ENCODE assay signal across 9 cellular contexts in genomic region chr16:82995927-82996441, GRCh38.
A peak's percentile ranks its signal among the peaks of the same experiment; 100 is the strongest.
DNase-seq lines count a peak whose midpoint lies in the region; ATAC-seq, FAIRE-seq and TF ChIP-seq lines count a peak whose summit lies in the region.
"Had no signal": no experiment of that assay in that cellular context is flagged by ENCODE, and none has a peak within 500 bp of the region (broad histone marks: within the 10 kb centered on the region; RNA-seq: fewer than 3 reads in every experiment).

No MANE protein-coding gene starts in this region.

- no peaks in the 10 kb centered on the region for H3K9me3 ChIP-seq in suprapubic skin

- in situ Hi-C loops in SK-MEL-5 (cut with HindIII; ENCODE audit: low pct_unique_long_range_greater_than_20kb, low sequenced_read_pairs): no loop called here

- no peaks in the 10 kb centered on the region for H3K27me3 Mint-ChIP-seq in activated T-cell treated with anti-CD3 and anti-CD28 coated beads, Interleukin-2, amount 50 U/mL, for 4 hours (ENCODE audit: low read depth)

- H3K36me3 ChIP-seq in suprapubic skin: no peaks in the 10 kb centered on the region

- TF ChIP-seq POLR2A in suprapubic skin (IDR thresholded peaks at IDR 0.05) (no peak), GM12892 (IDR thresholded peaks at IDR 0.05; ENCODE audit: low read depth, low read length) (no peak)

- H3K36me3 Mint-ChIP-seq in activated T-cell treated with anti-CD3 and anti-CD28 coated beads, Interleukin-2, amount 50 U/mL, for 4 hours (ENCODE audit: insufficient read depth): no peaks in the 10 kb centered on the region

- no peak for TF ChIP-seq CTCF in suprapubic skin (IDR thresholded peaks at IDR 0.05)

- FAIRE-seq in HTR-8/SVneo (lab: Jason Lieb, UNC): peak; percentile 70
- FAIRE-seq in GM12892 (lab: Jason Lieb, UNC): no peak
- FAIRE-seq: frontal cortex had no signal

- no peak overlapping the region for H3K4me3 Mint-ChIP-seq in activated T-cell treated with anti-CD3 and anti-CD28 coated beads, Interleukin-2, amount 50 U/mL, for 4 hours
- H3K4me3 Mint-ChIP-seq: T-helper 1 cell treated with Interleukin-12 subunit alpha and Interleukin-12 subunit beta and Interleukin-4 antibody, amounts not matched to agents 30 μg/mL and 1 μg/mL, for 36 hours had no signal

- peak; percentile 55 to 83 for ATAC-seq in left cardiac atrium
- ATAC-seq in activated T-cell treated with anti-CD3 and anti-CD28 coated beads, Interleukin-2, amount 50 U/mL, for 4 hours: no peak

- peak; percentile 48 for DNase-seq in HTR-8/SVneo (ENCODE audit: insufficient read length, low spot score)
- peak; percentile 74 for DNase-seq in SK-MEL-5 (ENCODE audit: low read depth, low spot score)
- DNase-seq in left cardiac atrium: peak; percentile 25
- no peak for DNase-seq in suprapubic skin (ENCODE audit: low spot score in 2 of 2)
- no peak for DNase-seq in activated T-cell treated with anti-CD3 and anti-CD28 coated beads, Interleukin-2, amount 50 U/mL, for 4 hours
- no peak for DNase-seq in NCI-H187 treated with DMSO at 0.1 percent for 48 hours (lab: John Stamatoyannopoulos, UW)
- DNase-seq in GM12892 (ENCODE audit: insufficient read length): no peak

- 40% methylated on average over 5 of the region's 5 CpGs for WGBS in suprapubic skin

- H3K4me1 ChIP-seq in suprapubic skin: peaks cover 4% of the 10 kb centered on the region

- intact Hi-C loops in left cardiac atrium (cut with DNase I): no loop called here

- peak overlapping the region; percentile 0 for H3K4me3 ChIP-seq in suprapubic skin

- H3K27ac ChIP-seq in suprapubic skin: no peak overlapping the region

- TF ChIP-seq EP300 in suprapubic skin (IDR thresholded peaks at IDR 0.05): no peak

- H3K9me3 Mint-ChIP-seq in activated T-cell treated with anti-CD3 and anti-CD28 coated beads, Interleukin-2, amount 50 U/mL, for 4 hours: no peaks in the 10 kb centered on the region
- H3K9me3 Mint-ChIP-seq: T-helper 1 cell treated with Interleukin-12 subunit alpha and Interleukin-12 subunit beta and Interleukin-4 antibody, amounts not matched to agents 30 μg/mL and 1 μg/mL, for 36 hours had no signal

- no peaks in the 10 kb centered on the region for H3K4me1 Mint-ChIP-seq in activated T-cell treated with anti-CD3 and anti-CD28 coated beads, Interleukin-2, amount 50 U/mL, for 4 hours (ENCODE audit: low read depth)

- H3K27me3 ChIP-seq in suprapubic skin: no peaks in the 10 kb centered on the region

Comparison
In these comparisons a context has a peak if more than half of its experiments do, and no peak if none do; other contexts are left out.
1. DNase-seq: peak in HTR-8/SVneo (single experiment), SK-MEL-5 (single experiment) and left cardiac atrium (single experiment); none in suprapubic skin (0 of 2), activated T-cell treated with anti-CD3 and anti-CD28 coated beads, Interleukin-2, amount 50 U/mL, for 4 hours (single experiment), NCI-H187 treated with DMSO at 0.1 percent for 48 hours (single experiment) and GM12892 (single experiment).
2. ATAC-seq: peak in left cardiac atrium (2 of 2); none in activated T-cell treated with anti-CD3 and anti-CD28 coated beads, Interleukin-2, amount 50 U/mL, for 4 hours (0 of 2).